ENCODE assay signal across 18 cellular contexts in the genomic region with DNA sequence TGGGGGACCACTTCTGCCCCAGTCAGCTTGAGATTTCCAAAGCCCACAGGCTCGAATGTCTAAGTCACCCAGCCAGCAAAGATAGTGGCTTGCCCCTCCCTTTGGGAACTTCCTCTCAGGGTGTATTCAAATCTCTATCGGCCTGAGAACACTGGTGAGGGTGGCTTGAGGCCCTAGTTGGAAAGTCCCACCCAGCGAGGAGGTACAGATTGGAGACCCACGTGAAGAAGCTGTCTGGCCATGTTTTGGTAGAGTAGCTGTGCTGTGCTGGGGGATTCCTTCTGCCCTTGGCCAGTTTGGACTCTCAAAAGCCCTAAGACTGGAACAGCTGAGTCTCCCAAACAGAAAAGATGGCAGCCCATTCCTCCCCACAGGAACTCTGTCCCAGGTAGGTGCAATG.
A peak's percentile ranks its signal among the peaks of the same experiment; 100 is the strongest.
DNase-seq lines count a peak whose midpoint lies in the region; ATAC-seq and TF ChIP-seq lines count a peak whose summit lies in the region.
"Had no signal": no experiment of that assay in that cellular context is flagged by ENCODE, and none has a peak within 500 bp of the region (broad histone marks: within the 10 kb centered on the region; RNA-seq: fewer than 3 reads in every experiment).

No MANE protein-coding gene starts in this region.

- no peak overlapping the region for H3K27ac Mint-ChIP-seq in activated B cell treated with CpG ODN at 0.5 μM for 24 hours
- no peak overlapping the region for H3K27ac Mint-ChIP-seq in CD4-positive, alpha-beta T cell
- H3K27ac Mint-ChIP-seq: activated CD8-positive, alpha-beta T cell treated with anti-CD3 and anti-CD28 coated beads, Interleukin-2, amount 10 ng/mL, durations not matched to agents 7 days and 5 days; activated naive CD8-positive, alpha-beta T cell treated with anti-CD3 and anti-CD28 coated beads, Interleukin-2, amount 50 U/mL, for 24 hours; type B pancreatic cell had no signal

- peaks cover 7% of the 10 kb centered on the region for H3K36me3 Mint-ChIP-seq in activated B cell treated with CpG ODN at 0.5 μM for 24 hours (ENCODE audit: low read depth)
- H3K36me3 Mint-ChIP-seq in CD4-positive, alpha-beta T cell (ENCODE audit: low read depth): peaks cover 4% of the 10 kb centered on the region
- H3K36me3 Mint-ChIP-seq: type B pancreatic cell had no signal

- no peak for TF ChIP-seq POLR2A in body of pancreas (IDR thresholded peaks at IDR 0.05)

- H3K4me1 Mint-ChIP-seq in activated B cell treated with CpG ODN at 0.5 μM for 24 hours: peaks cover 4% of the 10 kb centered on the region
- no peaks in the 10 kb centered on the region for H3K4me1 Mint-ChIP-seq in CD4-positive, alpha-beta T cell (ENCODE audit: low read depth)
- H3K4me1 Mint-ChIP-seq: activated naive CD8-positive, alpha-beta T cell treated with anti-CD3 and anti-CD28 coated beads, Interleukin-2, amount 50 U/mL, for 24 hours had no signal

- H3K9ac ChIP-seq in neuronal stem cell (ENCODE audit: low read depth, low read length, poor library complexity): no peak overlapping the region
- H3K9ac ChIP-seq: KMS-11, SK-N-SH had no signal

- H3K27me3 ChIP-seq in neuronal stem cell (ENCODE audit: control insufficient read depth in 3 of 3, insufficient read depth in 3 of 3, low read depth in 1 of 3, low read length in 3 of 3): no peaks in the 10 kb centered on the region
- no peaks in the 10 kb centered on the region for H3K27me3 ChIP-seq in CD4-positive, alpha-beta T cell (ENCODE audit: control insufficient read depth, insufficient read depth, low read length)
- no peaks in the 10 kb centered on the region for H3K27me3 ChIP-seq in body of pancreas

- no peaks in the 10 kb centered on the region for H3K27me3 Mint-ChIP-seq in activated B cell treated with CpG ODN at 0.5 μM for 24 hours
- H3K27me3 Mint-ChIP-seq in CD4-positive, alpha-beta T cell: no peaks in the 10 kb centered on the region
- H3K27me3 Mint-ChIP-seq: activated naive CD8-positive, alpha-beta T cell treated with anti-CD3 and anti-CD28 coated beads, Interleukin-2, amount 50 U/mL, for 24 hours; type B pancreatic cell had no signal

- POLR2A ChIA-PET in activated B cell treated with CpG ODN at 0.5 μM for 24 hours (lab: Charles Lee): no interaction called here
- POLR2A ChIA-PET in CD4-positive, alpha-beta T cell (lab: Charles Lee): no interaction called here

- no peak overlapping the region for H2AK5ac ChIP-seq in neuronal stem cell (ENCODE audit: low read depth, low read length)

- DNase-seq in activated B cell treated with CpG ODN at 0.5 μM for 24 hours (no peak), neuronal stem cell (ENCODE audit: low spot score) (no peak), AG08396 (ENCODE audit: low spot score) (no peak), body of pancreas (no peak)
- no peak for DNase-seq in CD4-positive, alpha-beta T cell
- DNase-seq: activated CD8-positive, alpha-beta T cell treated with anti-CD3 and anti-CD28 coated beads, Interleukin-2, amount 10 ng/mL, durations not matched to agents 7 days and 5 days; activated naive CD8-positive, alpha-beta T cell treated with anti-CD3 and anti-CD28 coated beads, Interleukin-2, amount 50 U/mL, for 24 hours; Caco-2; effector CD8-positive, alpha-beta T cell; head of caudate nucleus; midbrain; NCI-H345; SK-N-SH had no signal

- no peak overlapping the region for H2BK120ac ChIP-seq in neuronal stem cell (ENCODE audit: low read depth, low read length)

- no peak overlapping the region for H3K23ac ChIP-seq in neuronal stem cell (ENCODE audit: low read depth, low read length, poor library complexity)

- H4K8ac ChIP-seq in neuronal stem cell (ENCODE audit: low read depth, low read length): no peak overlapping the region

- H3K14ac ChIP-seq in neuronal stem cell (ENCODE audit: low read length): no peak overlapping the region

- intact Hi-C loops in activated B cell treated with CpG ODN at 0.5 μM for 24 hours (cut with micrococcal nuclease): no loop called here
- intact Hi-C loops in CD4-positive, alpha-beta T cell (cut with DNase I, micrococcal nuclease): loop anchor here in 1 of 2 experiments (5.0 kb wide), 1 partner anchor 727 kb away; no protein-coding TSS in a partner anchor
- intact Hi-C loops in body of pancreas (cut with DNase I): no loop called here

- peaks cover 29% of the 10 kb centered on the region for H3K9me3 Mint-ChIP-seq in activated B cell treated with CpG ODN at 0.5 μM for 24 hours
- peaks cover 25% of the 10 kb centered on the region for H3K9me3 Mint-ChIP-seq in CD4-positive, alpha-beta T cell
- H3K9me3 Mint-ChIP-seq: type B pancreatic cell had no signal

- H3K4me1 ChIP-seq in neuronal stem cell (ENCODE audit: control insufficient read depth in 2 of 2, insufficient read depth in 1 of 2, low read depth in 1 of 2, low read length in 2 of 2) (no peaks in the 10 kb centered on the region), body of pancreas (no peaks in the 10 kb centered on the region)
- H3K4me1 ChIP-seq: Caco-2 had no signal

- CTCF ChIA-PET in activated B cell treated with CpG ODN at 0.5 μM for 24 hours (lab: Charles Lee): no interaction called here
- CTCF ChIA-PET in CD4-positive, alpha-beta T cell (lab: Charles Lee): no interaction called here

- no peak overlapping the region for H2AFZ ChIP-seq in neuronal stem cell (ENCODE audit: low read length)

- no peaks in the 10 kb centered on the region for H3K36me3 ChIP-seq in neuronal stem cell (replicated peaks in 1 of 2; ENCODE audit: control insufficient read depth in 2 of 2, insufficient read depth in 2 of 2, low read length in 2 of 2)
- H3K36me3 ChIP-seq in body of pancreas (replicated peaks in 1 of 2; ENCODE audit: insufficient read depth in 1 of 2, low read depth in 2 of 2): no peaks in the 10 kb centered on the region

- no peaks in the 10 kb centered on the region for H3K9me3 ChIP-seq in neuronal stem cell (replicated peaks in 1 of 2; ENCODE audit: control insufficient read depth in 2 of 2, insufficient read depth in 1 of 2, low read depth in 1 of 2, low read length in 2 of 2)
- H3K9me3 ChIP-seq in CD4-positive, alpha-beta T cell (ENCODE audit: control insufficient read depth, low read length): peaks cover 27% of the 10 kb centered on the region
- no peaks in the 10 kb centered on the region for H3K9me3 ChIP-seq in body of pancreas
- H3K9me3 ChIP-seq: Caco-2, SK-N-SH had no signal

- peak; percentile 98 for ATAC-seq in GM18868 (IDR thresholded peaks at IDR 0.05; ENCODE audit: unreplicated experiment)
- peak; percentile 94 for ATAC-seq in GM21576 (IDR thresholded peaks at IDR 0.05; ENCODE audit: unreplicated experiment)
- ATAC-seq in HG03103 (IDR thresholded peaks at IDR 0.05; ENCODE audit: low read depth, unreplicated experiment): peak; percentile 96
- ATAC-seq in activated B cell treated with CpG ODN at 0.5 μM for 24 hours (ENCODE audit: low read depth): peak; percentile 65
- ATAC-seq in CD4-positive, alpha-beta T cell (ENCODE audit: poor library complexity): no peak
- no peak for ATAC-seq in body of pancreas
- ATAC-seq: activated CD8-positive, alpha-beta T cell treated with anti-CD3 and anti-CD28 coated beads, Interleukin-2, amount 10 ng/mL, durations not matched to agents 7 days and 5 days; activated naive CD8-positive, alpha-beta T cell treated with anti-CD3 and anti-CD28 coated beads, Interleukin-2, amount 50 U/mL, for 24 hours had no signal

- H3K18ac ChIP-seq in neuronal stem cell (ENCODE audit: low read length): no peak overlapping the region

- no peak overlapping the region for H2BK15ac ChIP-seq in neuronal stem cell (ENCODE audit: low read length)

- WGBS in neuronal stem cell (ENCODE audit: extremely low coverage in 2 of 2, insufficient read length in 2 of 2, insufficient replicate concordance in 1 of 2), 2 donors: no CpG with 5 or more reads among the region's 4 CpGs
- 68% methylated on average over 4 of the region's 4 CpGs; no CpG with 5 or more reads in 1 of the 2 donors for WGBS in body of pancreas, 2 donors

- no peak overlapping the region for H3K4me2 ChIP-seq in neuronal stem cell (ENCODE audit: insufficient read depth, low read length, poor library complexity, severe bottlenecking)
- H3K4me2 ChIP-seq: KMS-11, SK-N-SH had no signal

- no peaks in the 10 kb centered on the region for H3K79me1 ChIP-seq in neuronal stem cell (ENCODE audit: low read depth, low read length)

- no peak overlapping the region for H3K4me3 ChIP-seq in neuronal stem cell (ENCODE audit: low read length in 2 of 2)
- no peak overlapping the region for H3K4me3 ChIP-seq in body of pancreas

- H2BK12ac ChIP-seq in neuronal stem cell (ENCODE audit: low read length): no peak overlapping the region

- H3K4me3 Mint-ChIP-seq in activated B cell treated with CpG ODN at 0.5 μM for 24 hours: no peak overlapping the region
- no peak overlapping the region for H3K4me3 Mint-ChIP-seq in CD4-positive, alpha-beta T cell
- H3K4me3 Mint-ChIP-seq: activated CD8-positive, alpha-beta T cell treated with anti-CD3 and anti-CD28 coated beads, Interleukin-2, amount 10 ng/mL, durations not matched to agents 7 days and 5 days; activated naive CD8-positive, alpha-beta T cell treated with anti-CD3 and anti-CD28 coated beads, Interleukin-2, amount 50 U/mL, for 24 hours; type B pancreatic cell had no signal

- no peak overlapping the region for H4K91ac ChIP-seq in neuronal stem cell (ENCODE audit: low read depth, low read length, poor library complexity)

- no peak overlapping the region for H3K4ac ChIP-seq in neuronal stem cell (ENCODE audit: low read length)

- H3K27ac ChIP-seq in neuronal stem cell (replicated peaks; ENCODE audit: low read length) (no peak overlapping the region), body of pancreas (no peak overlapping the region)
- H3K27ac ChIP-seq in CD4-positive, alpha-beta T cell (ENCODE audit: low read depth, low read length): no peak overlapping the region
- H3K27ac ChIP-seq: KMS-11 had no signal

- TF ChIP-seq CTCF in activated B cell treated with CpG ODN at 0.5 μM for 24 hours (IDR thresholded peaks at IDR 0.05) (no peak), body of pancreas (IDR thresholded peaks at IDR 0.05) (no peak)
- TF ChIP-seq CTCF in CD4-positive, alpha-beta T cell (IDR thresholded peaks at IDR 0.05): no peak

- no peak overlapping the region for H2BK5ac ChIP-seq in neuronal stem cell (ENCODE audit: low read length)

Comparison
In these comparisons a context has a peak if more than half of its experiments do, and no peak if none do; other contexts are left out.
1. ATAC-seq: peak in GM18868 (single experiment), GM21576 (single experiment), HG03103 (single experiment) and activated B cell treated with CpG ODN at 0.5 μM for 24 hours (single experiment); none in CD4-positive, alpha-beta T cell (single experiment) and body of pancreas (single experiment).